27 cellular contexts compared by ENCODE assay signal in genomic region chr6:142058216-142058925, GRCh38.
DNase-seq lines count a peak whose midpoint lies in the region; ATAC-seq, FAIRE-seq and TF ChIP-seq lines count a peak whose summit lies in the region.
"Had no signal": no experiment of that assay in that cellular context is flagged by ENCODE, and none has a peak within 500 bp of the region (broad histone marks: within the 10 kb centered on the region; RNA-seq: fewer than 3 reads in every experiment).

No MANE protein-coding gene starts in this region.

- no peaks in the 10 kb centered on the region for H3K4me1 Mint-ChIP-seq in HFFc6 (ENCODE audit: low read depth)
- H3K4me1 Mint-ChIP-seq: GM23338, IgD-negative memory B cell had no signal

- CTCF ChIA-PET in HepG2 (lab: Yijun Ruan, JAX; ENCODE audit: low intra/inter-chr PET ratio, low total read pairs): no interaction called here

- TF ChIP-seq POLR2A in HepG2 (IDR thresholded peaks at IDR 0.05; ENCODE audit: insufficient read depth in 1 of 2, low read depth in 2 of 2, low read length in 2 of 2) (no peak), right lobe of liver (IDR thresholded peaks at IDR 0.05) (no peak)

- TF ChIP-seq EP300 in HepG2 (IDR thresholded peaks at IDR 0.05; ENCODE audit: low read depth in 2 of 2, low read length in 2 of 2): no peak
- TF ChIP-seq EP300 in HepG2 (CRISPR knock-in tag; IDR thresholded peaks at IDR 0.05; ENCODE audit: borderline replicate concordance): no peak

- ATAC-seq in HepG2 (no peak), right lobe of liver (no peak), GM21619 (IDR thresholded peaks at IDR 0.05; ENCODE audit: unreplicated experiment) (no peak), GM21576 (IDR thresholded peaks at IDR 0.05; ENCODE audit: unreplicated experiment) (no peak)
- ATAC-seq: GM23338 had no signal

- peaks cover 3% of the 10 kb centered on the region; the same call in 1 of the 2 replicates for H3K36me3 Mint-ChIP-seq in HFFc6 (ENCODE audit: low read depth)

- H3K4me1 ChIP-seq in HepG2 (ENCODE audit: insufficient read depth, low read length): no peaks in the 10 kb centered on the region
- H3K4me1 ChIP-seq in right lobe of liver: no peaks in the 10 kb centered on the region
- H3K4me1 ChIP-seq: BLaER1 treated with 17β-estradiol and CSF1 and Interleukin-3, amounts not matched to agents 10 nM and 100 nM; HAP-1 had no signal

- POLR2A ChIA-PET in HepG2 (lab: Yijun Ruan, JAX): no interaction called here

- DNase-seq in HepG2 (ENCODE audit: low spot score): no peak
- no peak for DNase-seq in right lobe of liver
- peak; percentile 32 for DNase-seq in RPMI7951 (ENCODE audit: low read depth)
- peak; percentile 20 for DNase-seq in fibroblast of mammary gland (ENCODE audit: low read depth)
- no peak for DNase-seq in HFFc6
- DNase-seq: CD4-positive, alpha-beta T cell; DMS53; EL; GDM1; NCI-H1092; NCI-H1417 treated with DMSO at 0.1 percent for 48 hours; NCI-H1930; NCI-H2107; NCI-H82; PC-9; Right ventricle myocardium superior; RPMI8226; SW 1271 had no signal

- no peak for TF ChIP-seq RAD21 in HepG2 (CRISPR knock-in tag; IDR thresholded peaks at IDR 0.05)

- intact Hi-C loops in HepG2 (cut with micrococcal nuclease; ENCODE audit: unreplicated experiment) (no loop called here), right lobe of liver (cut with DNase I) (no loop called here)

- TF ChIP-seq CTCF in HepG2 (CRISPR knock-in tag; IDR thresholded peaks at IDR 0.05): no peak
- no peak for TF ChIP-seq CTCF in right lobe of liver (IDR thresholded peaks at IDR 0.05)
- no peak for TF ChIP-seq CTCF in fibroblast of mammary gland (conservative IDR thresholded peaks at IDR 0.05; ENCODE audit: control insufficient read depth, insufficient read depth, low read depth, low read length)
- no peak for TF ChIP-seq CTCF in HFFc6 (IDR thresholded peaks at IDR 0.05)

- no TSS peak for BruUV-seq in HepG2 (replicated peaks; lab: Mats Ljungman, UMichigan)

- H4K20me1 ChIP-seq in HepG2 (ENCODE audit: insufficient read depth, low read length): no peaks in the 10 kb centered on the region
- H4K20me1 ChIP-seq: BLaER1 treated with 17β-estradiol and CSF1 and Interleukin-3, amounts not matched to agents 10 nM and 100 nM had no signal

- H3K27ac ChIP-seq in HepG2 (ENCODE audit: extremely low read length, insufficient read depth, low read length) (no peak overlapping the region), right lobe of liver (no peak overlapping the region)
- H3K27ac ChIP-seq: BLaER1 treated with 17β-estradiol and CSF1 and Interleukin-3, amounts not matched to agents 10 nM and 100 nM; PC-9 had no signal

- H3K4me2 ChIP-seq in HepG2 (ENCODE audit: low read depth, low read length): no peak overlapping the region
- H3K4me2 ChIP-seq: BLaER1 treated with 17β-estradiol and CSF1 and Interleukin-3, amounts not matched to agents 10 nM and 100 nM; GM23338; PC-9 had no signal

- no peak overlapping the region for H2AFZ ChIP-seq in HepG2 (ENCODE audit: low read length)
- H2AFZ ChIP-seq: GM23338, PC-9 had no signal

- FAIRE-seq in HepG2 (lab: Jason Lieb, UNC): no peak
- FAIRE-seq: D721Med, GM18507 had no signal

- no peak overlapping the region for H3K4me3 ChIP-seq in HepG2 (replicated peaks in 1 of 3; ENCODE audit: insufficient read depth in 1 of 3, low read depth in 2 of 3, low read length in 3 of 3)
- H3K4me3 ChIP-seq in right lobe of liver: no peak overlapping the region
- no peak overlapping the region for H3K4me3 ChIP-seq in fibroblast of mammary gland (ENCODE audit: control insufficient read depth, low read depth, low read length)
- H3K4me3 ChIP-seq: BLaER1 treated with 17β-estradiol and CSF1 and Interleukin-3, amounts not matched to agents 10 nM and 100 nM; GM23338; HAP-1; PC-9 had no signal

- H3K9me3 ChIP-seq in HepG2 (ENCODE audit: low read length): no peaks in the 10 kb centered on the region
- H3K9me3 ChIP-seq in right lobe of liver: no peaks in the 10 kb centered on the region
- H3K9me3 ChIP-seq: BLaER1 treated with 17β-estradiol and CSF1 and Interleukin-3, amounts not matched to agents 10 nM and 100 nM; HAP-1 had no signal

- H3K79me2 ChIP-seq in HepG2 (ENCODE audit: insufficient read depth, low read length): no peaks in the 10 kb centered on the region

- no peak overlapping the region for H3K9ac ChIP-seq in HepG2 (ENCODE audit: insufficient read depth, low read depth, low read length)
- H3K9ac ChIP-seq: BLaER1 treated with 17β-estradiol and CSF1 and Interleukin-3, amounts not matched to agents 10 nM and 100 nM had no signal

- WGBS in HepG2 (ENCODE audit: low lambda C conversion rate): 19% methylated on average over 4 of the region's 4 CpGs
- WGBS in right lobe of liver (ENCODE audit: insufficient coverage, low coverage, low lambda C conversion rate, missing lambda C conversion rate): 82% methylated on average over 4 of the region's 4 CpGs

- peaks cover 4% of the 10 kb centered on the region for H3K9me3 Mint-ChIP-seq in HFFc6
- H3K9me3 Mint-ChIP-seq: CD4-positive, alpha-beta T cell; GM23338; IgD-negative memory B cell; T-helper 1 cell treated with Interleukin-12 subunit alpha and Interleukin-12 subunit beta and Interleukin-4 antibody, amounts not matched to agents 30 μg/mL and 1 μg/mL, for 36 hours had no signal

- H3K27me3 ChIP-seq in HepG2 (ENCODE audit: control insufficient read depth in 1 of 2, insufficient read depth in 2 of 2, low read length in 2 of 2) (no peaks in the 10 kb centered on the region), right lobe of liver (no peaks in the 10 kb centered on the region)
- H3K27me3 ChIP-seq: BLaER1 treated with 17β-estradiol and CSF1 and Interleukin-3, amounts not matched to agents 10 nM and 100 nM had no signal

- no peaks in the 10 kb centered on the region for H3K36me3 ChIP-seq in HepG2 (replicated peaks in 1 of 2; ENCODE audit: control insufficient read depth in 1 of 2, insufficient read depth in 2 of 2, low read length in 2 of 2)
- no peaks in the 10 kb centered on the region for H3K36me3 ChIP-seq in right lobe of liver
- H3K36me3 ChIP-seq: BLaER1 treated with 17β-estradiol and CSF1 and Interleukin-3, amounts not matched to agents 10 nM and 100 nM; HAP-1 had no signal

- H3K27ac Mint-ChIP-seq in HFFc6: no peak overlapping the region
- H3K27ac Mint-ChIP-seq: CD4-positive, alpha-beta T cell; GM23338; IgD-negative memory B cell; T-helper 1 cell treated with Interleukin-12 subunit alpha and Interleukin-12 subunit beta and Interleukin-4 antibody, amounts not matched to agents 30 μg/mL and 1 μg/mL, for 36 hours had no signal

- no peak overlapping the region for H3K4me3 Mint-ChIP-seq in HFFc6
- H3K4me3 Mint-ChIP-seq: CD4-positive, alpha-beta T cell; GM23338; IgD-negative memory B cell; T-helper 1 cell treated with Interleukin-12 subunit alpha and Interleukin-12 subunit beta and Interleukin-4 antibody, amounts not matched to agents 30 μg/mL and 1 μg/mL, for 36 hours had no signal

- no peaks in the 10 kb centered on the region; the same call in 1 of the 2 replicates for H3K27me3 Mint-ChIP-seq in HFFc6 (ENCODE audit: insufficient read depth)
- H3K27me3 Mint-ChIP-seq: CD4-positive, alpha-beta T cell; IgD-negative memory B cell had no signal

- in situ Hi-C loops in HepG2 (cut with HindIII; ENCODE audit: extremely low pct_ligation_motif_present, low pct_unique_long_range_greater_than_20kb): no loop called here

TF ChIP-seq in HepG2, 621 proteins besides CTCF, POLR2A, EP300 and RAD21:
- TF ChIP-seq PHF5A (CRISPR knock-in tag; IDR thresholded peaks at IDR 0.05; ENCODE audit: low read depth, unreplicated experiment): no peak
- no peak for TF ChIP-seq HNRNPUL1 (IDR thresholded peaks at IDR 0.05; ENCODE audit: low read depth, low read length)
- no peak for TF ChIP-seq ZNF792 (CRISPR knock-in tag; IDR thresholded peaks at IDR 0.05)
- no peak for TF ChIP-seq ERF (CRISPR knock-in tag; IDR thresholded peaks at IDR 0.05)
- no peak for TF ChIP-seq ZNF580 (CRISPR knock-in tag; IDR thresholded peaks at IDR 0.05; ENCODE audit: borderline replicate concordance, low read depth)
- TF ChIP-seq MIXL1 (CRISPR knock-in tag; IDR thresholded peaks at IDR 0.05): no peak
- no peak for TF ChIP-seq PHF20 (CRISPR knock-in tag; IDR thresholded peaks at IDR 0.05)
- no peak for TF ChIP-seq ZNF543 (CRISPR knock-in tag; IDR thresholded peaks at IDR 0.05)
- peak; percentile 27 to 44; a peak in 3 of 4 replicates for TF ChIP-seq MAFK (conservative IDR thresholded peaks at IDR 0.05 in 1 of 2, IDR thresholded peaks at IDR 0.05 in 1 of 2; ENCODE audit: low read length in 2 of 2)
- TF ChIP-seq MAFF (IDR thresholded peaks at IDR 0.05; ENCODE audit: low read depth, low read length): peak; percentile 50; the same call in 1 of the 2 replicates
- no peak for TF ChIP-seq ZNF567 (CRISPR knock-in tag; IDR thresholded peaks at IDR 0.05; ENCODE audit: borderline replicate concordance)
- TF ChIP-seq SOX5 (CRISPR knock-in tag; IDR thresholded peaks at IDR 0.05; ENCODE audit: borderline replicate concordance): no peak
- no peak for TF ChIP-seq RNF2 (conservative IDR thresholded peaks at IDR 0.05; ENCODE audit: low read depth)
- no peak for TF ChIP-seq ZNF350 (CRISPR knock-in tag; IDR thresholded peaks at IDR 0.05; ENCODE audit: borderline replicate concordance, low read depth)

Comparison
In these comparisons a context has a peak if more than half of its experiments do, and no peak if none do; other contexts are left out.
1. DNase-seq: peak in RPMI7951 (single experiment) and fibroblast of mammary gland (single experiment); none in HepG2 (single experiment), right lobe of liver (0 of 3) and HFFc6 (single experiment).